1 cellular context compared by ENCODE assay signal in genomic region chr3:65593780-65594752, GRCh38.
TF ChIP-seq lines count a peak whose summit lies in the region.

No MANE protein-coding gene starts in this region.

TF ChIP-seq in K562, 482 proteins besides CTCF, POLR2A, EP300 and RAD21 (continued from another document):
- TF ChIP-seq GMEB1 (CRISPR knock-in tag; IDR thresholded peaks at IDR 0.05) (no peak), ZNF436 (CRISPR knock-in tag; IDR thresholded peaks at IDR 0.05) (no peak), MTF1 (CRISPR knock-in tag; IDR thresholded peaks at IDR 0.05; ENCODE audit: borderline replicate concordance) (no peak), ZNF445 (CRISPR knock-in tag; IDR thresholded peaks at IDR 0.05; ENCODE audit: low read depth) (no peak), HEY1 (CRISPR knock-in tag; IDR thresholded peaks at IDR 0.05; ENCODE audit: borderline replicate concordance) (no peak), E2F5 (CRISPR knock-in tag; IDR thresholded peaks at IDR 0.05) (no peak), SMC3 (conservative IDR thresholded peaks at IDR 0.05; ENCODE audit: insufficient read depth, low read depth, low read length) (no peak), ATF7 (IDR thresholded peaks at IDR 0.05) (no peak), FOXP1 (CRISPR knock-in tag; IDR thresholded peaks at IDR 0.05) (no peak), CCNT2 (IDR thresholded peaks at IDR 0.05; ENCODE audit: borderline replicate concordance, extremely low read depth, insufficient read length, low read depth, low read length) (no peak), ZBED1 (IDR thresholded peaks at IDR 0.05) (no peak), ARID3A (IDR thresholded peaks at IDR 0.05; ENCODE audit: borderline replicate concordance, low read depth, low read length) (0 out of 2 replicates have a peak, but pooled peaks have one; percentile 15), FOXM1 (IDR thresholded peaks at IDR 0.05; ENCODE audit: low read depth) (0 out of 2 replicates have a peak, but pooled peaks have one; percentile 19), FOXM1 (CRISPR knock-in tag; IDR thresholded peaks at IDR 0.05; ENCODE audit: low read depth) (no peak), BRCA1 (IDR thresholded peaks at IDR 0.05) (no peak), BRCA1 (CRISPR knock-in tag; IDR thresholded peaks at IDR 0.05) (no peak), TRIM24 (IDR thresholded peaks at IDR 0.05) (no peak), MEIS2 (IDR thresholded peaks at IDR 0.05; ENCODE audit: partially characterized antibody) (peak; percentile 18), CXXC5 (CRISPR knock-in tag; IDR thresholded peaks at IDR 0.05) (no peak), HMGXB4 (CRISPR knock-in tag; IDR thresholded peaks at IDR 0.05) (no peak), PBX2 (CRISPR knock-in tag; IDR thresholded peaks at IDR 0.05; ENCODE audit: low read depth) (no peak), PBX2 (tag; conservative IDR thresholded peaks at IDR 0.05; ENCODE audit: low read depth) (peak; percentile 41; the same call in 1 of the 2 replicates), CUX1 (CRISPR knock-in tag; IDR thresholded peaks at IDR 0.05) (no peak), MCM2 (IDR thresholded peaks at IDR 0.05; ENCODE audit: low read depth) (no peak), ZNF24 (IDR thresholded peaks at IDR 0.05) (peak; percentile 88), DPF2 (IDR thresholded peaks at IDR 0.05) (0 out of 2 replicates have a peak, but pooled peaks have one; percentile 46), CBX1 (IDR thresholded peaks at IDR 0.05; ENCODE audit: low read depth) (no peak), NFIX (CRISPR knock-in tag; IDR thresholded peaks at IDR 0.05; ENCODE audit: low read depth) (no peak), SMARCA4 (IDR thresholded peaks at IDR 0.05) (no peak), MLLT1 (IDR thresholded peaks at IDR 0.05) (0 out of 4 replicates have a peak, but pooled peaks of 1 of the 2 experiments have one; percentile 23), KAT7 (CRISPR knock-in tag; IDR thresholded peaks at IDR 0.05; ENCODE audit: borderline replicate concordance) (no peak), JUN (IDR thresholded peaks at IDR 0.05; ENCODE audit: borderline replicate concordance, low read depth, low read length) (0 out of 2 replicates have a peak, but pooled peaks have one; percentile 18), JUN (CRISPR knock-in tag; IDR thresholded peaks at IDR 0.05; ENCODE audit: borderline replicate concordance) (no peak), POLR2AphosphoS2 (IDR thresholded peaks at IDR 0.05; ENCODE audit: low read length) (no peak), NFXL1 (CRISPR knock-in tag; IDR thresholded peaks at IDR 0.05) (no peak)
